1 cellular context compared by ENCODE assay signal in genomic region chr4:173057442-173057841, GRCh38.
TF ChIP-seq lines count a peak whose summit lies in the region.

No MANE protein-coding gene starts in this region.

TF ChIP-seq in WTC11, 78 proteins besides CTCF, POLR2A, EP300 and RAD21 (continued from another document):
- TF ChIP-seq ZNF425 (CRISPR knock-in tag; conservative IDR thresholded peaks at IDR 0.05) (no peak), MLX (CRISPR knock-in tag; IDR thresholded peaks at IDR 0.05) (no peak), ZNF532 (CRISPR knock-in tag; IDR thresholded peaks at IDR 0.05; ENCODE audit: borderline replicate concordance) (no peak), NFYB (CRISPR knock-in tag; conservative IDR thresholded peaks at IDR 0.05; ENCODE audit: low read depth) (no peak), ATF2 (CRISPR knock-in tag; IDR thresholded peaks at IDR 0.05; ENCODE audit: borderline replicate concordance, low read depth) (no peak), FOXJ3 (CRISPR knock-in tag; IDR thresholded peaks at IDR 0.05; ENCODE audit: borderline replicate concordance) (no peak), FOXP1 (CRISPR knock-in tag; IDR thresholded peaks at IDR 0.05; ENCODE audit: borderline replicate concordance) (no peak), CREM (CRISPR knock-in tag; IDR thresholded peaks at IDR 0.05) (no peak), SOX15 (CRISPR knock-in tag; IDR thresholded peaks at IDR 0.05) (no peak), E2F5 (CRISPR knock-in tag; IDR thresholded peaks at IDR 0.05) (no peak), NFE2L1 (CRISPR knock-in tag; IDR thresholded peaks at IDR 0.05) (no peak)
